In genomic region chr2:144519934-144520717, GRCh38 we compare ENCODE assay signal across 1 cellular context.
TF ChIP-seq lines count a peak whose summit lies in the region.

Gene ZEB2, minus strand, starts transcription at chr2:144520119. Its CDS starts 2,769 bp downstream, at chr2:144517350.

TF ChIP-seq in HEK293, 187 proteins besides CTCF, POLR2A, EP300 and RAD21 (continued from another document and continues in another):
- TF ChIP-seq PBX3 (CRISPR knock-in tag; IDR thresholded peaks at IDR 0.05) (no peak), KLF9 (tag by site-specific recombination; IDR thresholded peaks at IDR 0.05; ENCODE audit: low read depth) (no peak), ZNF561 (tag by site-specific recombination; IDR thresholded peaks at IDR 0.05; ENCODE audit: borderline replicate concordance) (peak; percentile 81), ZNF692 (tag by site-specific recombination; IDR thresholded peaks at IDR 0.05) (0 out of 2 replicates have a peak, but pooled peaks have one; percentile 13), ZNF335 (tag by site-specific recombination; conservative IDR thresholded peaks at IDR 0.05) (no peak; the same call in 1 of the 2 replicates), ZBTB48 (tag by site-specific recombination; IDR thresholded peaks at IDR 0.05) (peak; percentile 91), ZNF585B (tag by site-specific recombination; IDR thresholded peaks at IDR 0.05) (no peak), BCL11A (tag by site-specific recombination; IDR thresholded peaks at IDR 0.05; ENCODE audit: low read depth) (peak; percentile 65; the same call in 1 of the 2 replicates), ZNF658 (tag by site-specific recombination; IDR thresholded peaks at IDR 0.05) (no peak), ZFHX2 (tag by site-specific recombination; conservative IDR thresholded peaks at IDR 0.05) (peak; percentile 31), ZNF140 (tag by site-specific recombination; IDR thresholded peaks at IDR 0.05) (no peak), ZNF354C (tag by site-specific recombination; IDR thresholded peaks at IDR 0.05; ENCODE audit: borderline replicate concordance, low read depth) (no peak), GLIS1 (tag by site-specific recombination; IDR thresholded peaks at IDR 0.05) (peak; percentile 38; the same call in 1 of the 2 replicates), ZNF529 (tag by site-specific recombination; IDR thresholded peaks at IDR 0.05; ENCODE audit: insufficient replicate concordance) (no peak), HOXD13 (CRISPR knock-in tag; IDR thresholded peaks at IDR 0.05; ENCODE audit: borderline replicate concordance) (no peak), ZNF155 (tag by site-specific recombination; IDR thresholded peaks at IDR 0.05) (no peak), ZNF48 (tag by site-specific recombination; IDR thresholded peaks at IDR 0.05) (no peak), ZNF223 (tag by site-specific recombination; IDR thresholded peaks at IDR 0.05) (no peak), ZFP69B (tag by site-specific recombination; IDR thresholded peaks at IDR 0.05) (0 out of 2 replicates have a peak, but pooled peaks have one; percentile 45), ZNF792 (tag by site-specific recombination; IDR thresholded peaks at IDR 0.05) (no peak), ZIC2 (tag by site-specific recombination; IDR thresholded peaks at IDR 0.05) (0 out of 2 replicates have a peak, but pooled peaks have one; percentile 8), ZNF133 (tag by site-specific recombination; IDR thresholded peaks at IDR 0.05) (no peak), SETDB1 (IDR thresholded peaks at IDR 0.05; ENCODE audit: insufficient read length, low read length) (no peak), ZNF670 (tag by site-specific recombination; IDR thresholded peaks at IDR 0.05; ENCODE audit: low read depth) (no peak), ZNF324 (tag by site-specific recombination; IDR thresholded peaks at IDR 0.05) (peak; percentile 57; the same call in 1 of the 2 replicates), ZNF221 (tag by site-specific recombination; IDR thresholded peaks at IDR 0.05; ENCODE audit: borderline replicate concordance) (no peak), ZBTB8A (tag by site-specific recombination; IDR thresholded peaks at IDR 0.05) (peak; percentile 54), ZNF514 (tag by site-specific recombination; IDR thresholded peaks at IDR 0.05) (no peak), REPIN1 (tag by site-specific recombination; IDR thresholded peaks at IDR 0.05; ENCODE audit: low read depth) (no peak), ZNF274 (IDR thresholded peaks at IDR 0.05; ENCODE audit: low read length) (no peak), ZNF274 (tag by site-specific recombination; IDR thresholded peaks at IDR 0.05; ENCODE audit: borderline replicate concordance) (no peak), ZNF768 (tag by site-specific recombination; IDR thresholded peaks at IDR 0.05) (no peak), ZNF596 (tag by site-specific recombination; IDR thresholded peaks at IDR 0.05) (peak; percentile 77), ZNF2 (tag by site-specific recombination; IDR thresholded peaks at IDR 0.05) (peak; percentile 78), ZNF404 (tag by site-specific recombination; IDR thresholded peaks at IDR 0.05) (no peak), ZNF121 (tag by site-specific recombination; IDR thresholded peaks at IDR 0.05) (peak; percentile 59; the same call in 1 of the 2 replicates), KLF16 (tag by site-specific recombination; IDR thresholded peaks at IDR 0.05) (no peak), ZNF184 (tag by site-specific recombination; IDR thresholded peaks at IDR 0.05) (no peak), ZBTB21 (tag by site-specific recombination; IDR thresholded peaks at IDR 0.05) (peak; percentile 31; the same call in 1 of the 2 replicates), ZNF239 (tag by site-specific recombination; IDR thresholded peaks at IDR 0.05) (no peak), MEIS1 (CRISPR knock-in tag; IDR thresholded peaks at IDR 0.05; ENCODE audit: borderline replicate concordance) (no peak), ZNF624 (tag by site-specific recombination; IDR thresholded peaks at IDR 0.05) (no peak), ZNF26 (tag by site-specific recombination; IDR thresholded peaks at IDR 0.05) (no peak), ZNF433 (tag by site-specific recombination; IDR thresholded peaks at IDR 0.05; ENCODE audit: low read depth) (no peak), ZSCAN30 (tag by site-specific recombination; IDR thresholded peaks at IDR 0.05) (0 out of 2 replicates have a peak, but pooled peaks have one; percentile 23), ZNF169 (tag by site-specific recombination; IDR thresholded peaks at IDR 0.05) (no peak), EGR2 (tag by site-specific recombination; IDR thresholded peaks at IDR 0.05; ENCODE audit: low read depth) (0 out of 2 replicates have a peak, but pooled peaks have one; percentile 34), ZBTB6 (tag by site-specific recombination; IDR thresholded peaks at IDR 0.05) (no peak), ZNF157 (tag by site-specific recombination; IDR thresholded peaks at IDR 0.05) (no peak), ZNF560 (tag by site-specific recombination; IDR thresholded peaks at IDR 0.05; ENCODE audit: borderline replicate concordance) (no peak), ZNF426 (tag by site-specific recombination; IDR thresholded peaks at IDR 0.05) (no peak), ZNF350 (tag by site-specific recombination; IDR thresholded peaks at IDR 0.05) (no peak), ZNF777 (tag by site-specific recombination; IDR thresholded peaks at IDR 0.05; ENCODE audit: borderline replicate concordance) (no peak), PATZ1 (tag by site-specific recombination; IDR thresholded peaks at IDR 0.05) (peak; percentile 63; the same call in 1 of the 2 replicates)
- TF ChIP-seq, protein P1, sequence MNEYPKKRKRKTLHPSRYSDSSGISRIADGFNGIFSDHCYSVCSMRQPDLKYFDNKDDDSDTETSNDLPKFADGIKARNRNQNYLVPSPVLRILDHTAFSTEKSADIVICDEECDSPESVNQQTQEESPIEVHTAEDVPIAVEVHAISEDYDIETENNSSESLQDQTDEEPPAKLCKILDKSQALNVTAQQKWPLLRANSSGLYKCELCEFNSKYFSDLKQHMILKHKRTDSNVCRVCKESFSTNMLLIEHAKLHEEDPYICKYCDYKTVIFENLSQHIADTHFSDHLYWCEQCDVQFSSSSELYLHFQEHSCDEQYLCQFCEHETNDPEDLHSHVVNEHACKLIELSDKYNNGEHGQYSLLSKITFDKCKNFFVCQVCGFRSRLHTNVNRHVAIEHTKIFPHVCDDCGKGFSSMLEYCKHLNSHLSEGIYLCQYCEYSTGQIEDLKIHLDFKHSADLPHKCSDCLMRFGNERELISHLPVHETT (tag by site-specific recombination; IDR thresholded peaks at IDR 0.05): 0 out of 2 replicates have a peak, but pooled peaks have one; percentile 56
- TF ChIP-seq, protein P2, sequence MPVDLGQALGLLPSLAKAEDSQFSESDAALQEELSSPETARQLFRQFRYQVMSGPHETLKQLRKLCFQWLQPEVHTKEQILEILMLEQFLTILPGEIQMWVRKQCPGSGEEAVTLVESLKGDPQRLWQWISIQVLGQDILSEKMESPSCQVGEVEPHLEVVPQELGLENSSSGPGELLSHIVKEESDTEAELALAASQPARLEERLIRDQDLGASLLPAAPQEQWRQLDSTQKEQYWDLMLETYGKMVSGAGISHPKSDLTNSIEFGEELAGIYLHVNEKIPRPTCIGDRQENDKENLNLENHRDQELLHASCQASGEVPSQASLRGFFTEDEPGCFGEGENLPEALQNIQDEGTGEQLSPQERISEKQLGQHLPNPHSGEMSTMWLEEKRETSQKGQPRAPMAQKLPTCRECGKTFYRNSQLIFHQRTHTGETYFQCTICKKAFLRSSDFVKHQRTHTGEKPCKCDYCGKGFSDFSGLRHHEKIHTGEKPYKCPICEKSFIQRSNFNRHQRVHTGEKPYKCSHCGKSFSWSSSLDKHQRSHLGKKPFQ (tag by site-specific recombination; IDR thresholded peaks at IDR 0.05): 0 out of 2 replicates have a peak, but pooled peaks have one; percentile 26
- TF ChIP-seq, protein P3, sequence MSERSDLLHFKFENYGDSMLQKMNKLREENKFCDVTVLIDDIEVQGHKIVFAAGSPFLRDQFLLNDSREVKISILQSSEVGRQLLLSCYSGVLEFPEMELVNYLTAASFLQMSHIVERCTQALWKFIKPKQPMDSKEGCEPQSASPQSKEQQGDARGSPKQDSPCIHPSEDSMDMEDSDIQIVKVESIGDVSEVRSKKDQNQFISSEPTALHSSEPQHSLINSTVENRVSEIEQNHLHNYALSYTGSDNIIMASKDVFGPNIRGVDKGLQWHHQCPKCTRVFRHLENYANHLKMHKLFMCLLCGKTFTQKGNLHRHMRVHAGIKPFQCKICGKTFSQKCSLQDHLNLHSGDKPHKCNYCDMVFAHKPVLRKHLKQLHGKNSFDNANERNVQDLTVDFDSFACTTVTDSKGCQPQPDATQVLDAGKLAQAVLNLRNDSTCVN (tag by site-specific recombination; optimal IDR thresholded peaks at IDR 0.05): peak; percentile 26
- TF ChIP-seq, protein P4, sequence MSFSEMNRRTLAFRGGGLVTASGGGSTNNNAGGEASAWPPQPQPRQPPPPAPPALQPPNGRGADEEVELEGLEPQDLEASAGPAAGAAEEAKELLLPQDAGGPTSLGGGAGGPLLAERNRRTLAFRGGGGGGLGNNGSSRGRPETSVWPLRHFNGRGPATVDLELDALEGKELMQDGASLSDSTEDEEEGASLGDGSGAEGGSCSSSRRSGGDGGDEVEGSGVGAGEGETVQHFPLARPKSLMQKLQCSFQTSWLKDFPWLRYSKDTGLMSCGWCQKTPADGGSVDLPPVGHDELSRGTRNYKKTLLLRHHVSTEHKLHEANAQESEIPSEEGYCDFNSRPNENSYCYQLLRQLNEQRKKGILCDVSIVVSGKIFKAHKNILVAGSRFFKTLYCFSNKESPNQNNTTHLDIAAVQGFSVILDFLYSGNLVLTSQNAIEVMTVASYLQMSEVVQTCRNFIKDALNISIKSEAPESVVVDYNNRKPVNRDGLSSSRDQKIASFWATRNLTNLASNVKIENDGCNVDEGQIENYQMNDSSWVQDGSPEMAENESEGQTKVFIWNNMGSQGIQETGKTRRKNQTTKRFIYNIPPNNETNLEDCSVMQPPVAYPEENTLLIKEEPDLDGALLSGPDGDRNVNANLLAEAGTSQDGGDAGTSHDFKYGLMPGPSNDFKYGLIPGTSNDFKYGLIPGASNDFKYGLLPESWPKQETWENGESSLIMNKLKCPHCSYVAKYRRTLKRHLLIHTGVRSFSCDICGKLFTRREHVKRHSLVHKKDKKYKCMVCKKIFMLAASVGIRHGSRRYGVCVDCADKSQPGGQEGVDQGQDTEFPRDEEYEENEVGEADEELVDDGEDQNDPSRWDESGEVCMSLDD (tag by site-specific recombination; IDR thresholded peaks at IDR 0.05): 0 out of 2 replicates have a peak, but pooled peaks have one; percentile 38
